8 cellular contexts compared by ENCODE assay signal in genomic region chr10:110209926-110210662, GRCh38. TPM values are rescaled to one million over a fixed set of nuclear protein-coding genes. Genes with fewer than 3 reads are reported as not detected.
DNase-seq lines count a peak whose midpoint lies in the region; ATAC-seq and TF ChIP-seq lines count a peak whose summit lies in the region.

No MANE protein-coding gene starts in this region.

- CTCF ChIA-PET in PC-9 (lab: Charles Lee): interaction anchor here (0.5 to 0.7 kb wide), 6 partner anchors 12 to 97 kb away, joined by 3 to 9 read pairs (median 4); no protein-coding TSS in a partner anchor

- in situ Hi-C loops in GM13977 (cut with MboI; ENCODE audit: low pct_unique_long_range_greater_than_20kb, low sequenced_read_pairs, unreplicated experiment): no loop called here

- DNase-seq in GM13977 (ENCODE audit: low spot score) (peak; percentile 64), PC-9 (no peak), amygdala (lab: John Stamatoyannopoulos, UW) (peak in 34 of 56 donors; percentile 41 to 79 (median 62)), right cardiac atrium (peak; percentile 60 to 89 (median 88)), prostate gland (ENCODE audit: low spot score) (peak; percentile 23), COLO829 (ENCODE audit: low spot score) (no peak)

- no peaks in the 10 kb centered on the region for H3K36me3 ChIP-seq in PC-9 (ENCODE audit: low read depth)
- no peaks in the 10 kb centered on the region for H3K36me3 ChIP-seq in prostate gland

- under 1% methylated on average over 62 of the region's 62 CpGs for WGBS in right cardiac atrium
- 0% methylated on average over 50 of the region's 62 CpGs for WGBS in prostate gland

- peak overlapping the region; percentile 80 for H3K4me3 ChIP-seq in PC-9
- peak overlapping the region; percentile 89 for H3K4me3 ChIP-seq in right cardiac atrium (ENCODE audit: low read length)
- peak overlapping the region; percentile 69 to 70 for H3K4me3 ChIP-seq in prostate gland

- H3K4me1 ChIP-seq in PC-9 (replicated peaks; ENCODE audit: insufficient read depth): no peaks in the 10 kb centered on the region; the same call in 1 of the 2 replicates
- peaks cover 4% of the 10 kb centered on the region for H3K4me1 ChIP-seq in right cardiac atrium (ENCODE audit: control insufficient read depth, insufficient read depth, low read length)
- peaks cover 3% of the 10 kb centered on the region for H3K4me1 ChIP-seq in prostate gland (replicated peaks)

- no TSS peak for BruUV-seq in PC-9 (replicated peaks; lab: Mats Ljungman, UMichigan)

- H3K9me3 ChIP-seq in PC-9 (ENCODE audit: insufficient read depth, low read depth): no peaks in the 10 kb centered on the region
- H3K9me3 ChIP-seq in right cardiac atrium (ENCODE audit: control insufficient read depth, low read length): no peaks in the 10 kb centered on the region
- H3K9me3 ChIP-seq in prostate gland: no peaks in the 10 kb centered on the region

- no peaks in the 10 kb centered on the region for H3K9me2 ChIP-seq in PC-9 (ENCODE audit: insufficient read depth)

- ATAC-seq in right cardiac atrium (peak; percentile 41 to 56), GM19351 (IDR thresholded peaks at IDR 0.05; ENCODE audit: unreplicated experiment) (no peak), GM18861 (IDR thresholded peaks at IDR 0.05; ENCODE audit: unreplicated experiment) (no peak)

- H2AFZ ChIP-seq in PC-9: peak overlapping the region; percentile 89

- no peaks in the 10 kb centered on the region for H3K79me2 ChIP-seq in PC-9 (ENCODE audit: low read depth)

- H3K27me3 ChIP-seq in PC-9 (ENCODE audit: insufficient read depth, low read depth) (no peaks in the 10 kb centered on the region), right cardiac atrium (ENCODE audit: control insufficient read depth, insufficient read depth) (no peaks in the 10 kb centered on the region), prostate gland (replicated peaks; ENCODE audit: insufficient read depth) (no peaks in the 10 kb centered on the region)

- TF ChIP-seq POLR2A in prostate gland (IDR thresholded peaks at IDR 0.05): peak; percentile 52

- H3K27ac ChIP-seq in PC-9 (peak overlapping the region; percentile 60), right cardiac atrium (ENCODE audit: low read length) (peak overlapping the region; percentile 99), prostate gland (peak overlapping the region; percentile 81 to 91)

- H3K4me2 ChIP-seq in PC-9: peak overlapping the region; percentile 77

- H3F3A ChIP-seq in PC-9 (ENCODE audit: insufficient read depth, low read depth): no peaks in the 10 kb centered on the region

- no peaks in the 10 kb centered on the region for H4K20me1 ChIP-seq in PC-9 (ENCODE audit: insufficient read depth)

- no peak for TF ChIP-seq CTCF in GM13977 (IDR thresholded peaks at IDR 0.05; ENCODE audit: extremely low read depth, insufficient read depth, missing control alignments)
- no peak for TF ChIP-seq CTCF in PC-9 (conservative IDR thresholded peaks at IDR 0.05)
- no peak for TF ChIP-seq CTCF in prostate gland (IDR thresholded peaks at IDR 0.05)

- POLR2A ChIA-PET in PC-9 (lab: Charles Lee; ENCODE audit: unreplicated experiment): interaction anchor here (0.6 to 1.3 kb wide), 4 partner anchors 17 to 708 kb away, joined by 4 to 49 read pairs (median 7); partner anchors contain the start of gene SMNDC1

- intact Hi-C loops in PC-9 (cut with micrococcal nuclease; ENCODE audit: unreplicated experiment): loop anchor here (5.0 kb wide), 3 partner anchors 92 to 203 kb away; partner anchors contain the start of genes ADD3 and SMNDC1
- intact Hi-C loops in right cardiac atrium (cut with DNase I): loop anchor here in 3 of 4 donors (5.0 to 10.0 kb wide), 5 partner anchors 62 to 73 kb away; no protein-coding TSS in a partner anchor
- intact Hi-C loops in prostate gland (cut with DNase I): loop anchor here (1.0 to 10.0 kb wide), 6 partner anchors 16 to 355 kb away; partner anchors contain the start of genes SMC3 and XPNPEP1

RNA-seq across cellular contexts. Expression of gene MXI1, which starts 2.7 kb away (rescaled TPM):
- 25.8 and 25.9 TPM in 2 replicates for total RNA-seq in PC-9 (2021)
- total RNA-seq in right cardiac atrium: 10 to 100 TPM; 57.5 to 91.3 (median 62.4) TPM
- polyA plus RNA-seq in right cardiac atrium: 35.5 TPM
- 10 to 100 TPM; 36.3 to 83.3 TPM for total RNA-seq in prostate gland

Comparison
In these comparisons a context has a peak if more than half of its experiments do, and no peak if none do; other contexts are left out.
1. DNase-seq: peak in GM13977 (single experiment), amygdala (34 of 56), right cardiac atrium (3 of 3) and prostate gland (single experiment); none in PC-9 (0 of 2) and COLO829 (single experiment).
2. ATAC-seq: peak in right cardiac atrium (2 of 2); none in GM19351 (single experiment) and GM18861 (single experiment).
3. Peak in every context shown above with its lines, with median percentiles within 50 percentile points of each other: H3K27ac ChIP-seq and H3K4me3 ChIP-seq.